ENCODE assay signal across 22 cellular contexts in genomic region chr10:128032466-128032865, GRCh38.
"Had no signal": no experiment of that assay in that cellular context is flagged by ENCODE, and none has a peak within 500 bp of the region (broad histone marks: within the 10 kb centered on the region; RNA-seq: fewer than 3 reads in every experiment).

No MANE protein-coding gene starts in this region.

- H3K27me3 ChIP-seq: Peyer's patch had no signal

- H3K36me3 ChIP-seq: Peyer's patch had no signal

- H3K4me3 Mint-ChIP-seq: IgD-negative memory B cell had no signal

- H3K27ac ChIP-seq: HL-60, KMS-11, PC-9, Peyer's patch had no signal

- H2AFZ ChIP-seq: PC-9 had no signal

- H3K9me3 Mint-ChIP-seq: IgD-negative memory B cell had no signal

- H3K4me3 ChIP-seq: K562, PC-9, Peyer's patch had no signal

- H3K4me2 ChIP-seq: KMS-11, PC-9, SK-N-SH had no signal

- H3K9me3 ChIP-seq: Peyer's patch, SK-N-SH had no signal

- H3K9ac ChIP-seq: KMS-11, SK-N-SH had no signal

- ATAC-seq: K562 had no signal

- H3K9me2 ChIP-seq: SK-N-SH had no signal

- DNase-seq: Kasumi-1; MM.1S; NCI-H1092 treated with DMSO at 0.1 percent for 48 hours; NCI-H1436 treated with DMSO at 0.1 percent for 48 hours; NCI-H1694; NCI-H187 treated with DMSO at 0.1 percent for 48 hours; NCI-H2029 treated with DMSO at 0.1 percent for 48 hours; NCI-H2171 treated with DMSO at 0.1 percent for 48 hours; NCI-H345; NCI-H446 treated with DMSO at 0.1 percent for 48 hours; NCI-H510A treated with DMSO at 0.1 percent for 48 hours; NCI-H526; NCI-H82; NK-92 treated with Interleukin-12 subunit alpha and Interleukin-12 subunit beta, amount 100 ng/mL, for 24 hours; PC-9; Peyer's patch; SHP77; SK-N-SH had no signal
